ENCODE assay signal across 8 cellular contexts in genomic region chr15:59528965-59529402, GRCh38.
DNase-seq lines count a peak whose midpoint lies in the region; TF ChIP-seq lines count a peak whose summit lies in the region.

No MANE protein-coding gene starts in this region.

- H3K79me2 ChIP-seq in OCI-LY3 (ENCODE audit: low read length): no peaks in the 10 kb centered on the region

- H3K36me3 ChIP-seq in OCI-LY3 (replicated peaks; ENCODE audit: low read depth, low read length): no peaks in the 10 kb centered on the region

- DNase-seq in ELR (ENCODE audit: low read depth) (peak; percentile 92), epithelial cell of esophagus (ENCODE audit: low read depth) (peak; percentile 89), mucosa of gallbladder (ENCODE audit: low spot score) (peak; percentile 91), 8988T (no peak)
- peak; percentile 43 for DNase-seq in activated CD8-positive, alpha-beta memory T cell treated with anti-CD3 and anti-CD28 coated beads, Interleukin-2, amount 50 U/mL, for 24 hours (ENCODE audit: extremely low read depth)
- peak; percentile 82 for DNase-seq in stimulated activated CD8-positive, alpha-beta memory T cell treated with anti-CD3 and anti-CD28 coated beads, Interleukin-4, amount 100 ng/mL, for 48 hours

- H3K4me1 ChIP-seq in OCI-LY3 (ENCODE audit: low read length): peaks cover 50% of the 10 kb centered on the region

- H3K4me3 ChIP-seq in OCI-LY3 (ENCODE audit: low read length) (peak overlapping the region; percentile 32; the same call in 1 of the 2 replicates), epithelial cell of esophagus (ENCODE audit: low read length) (no peak overlapping the region)

- TF ChIP-seq EP300 in Ishikawa (IDR thresholded peaks at IDR 0.05; ENCODE audit: borderline replicate concordance): no peak

- no peak overlapping the region for H2AFZ ChIP-seq in OCI-LY3 (ENCODE audit: low read depth, low read length)

- no peak overlapping the region for H3K27ac ChIP-seq in OCI-LY3 (ENCODE audit: low read length)

- H3K27me3 ChIP-seq in OCI-LY3 (ENCODE audit: low read depth, low read length): no peaks in the 10 kb centered on the region

- peak overlapping the region; percentile 51 for H3K4me2 ChIP-seq in OCI-LY3 (ENCODE audit: low read length)

- TF ChIP-seq RAD21 in Ishikawa (IDR thresholded peaks at IDR 0.05; ENCODE audit: low read depth): peak; percentile 95

- H3K9ac ChIP-seq in OCI-LY3 (ENCODE audit: low read length): no peak overlapping the region

- no peaks in the 10 kb centered on the region for H3K9me3 ChIP-seq in OCI-LY3 (ENCODE audit: insufficient read depth, low read length)

- TF ChIP-seq CTCF in OCI-LY3 (IDR thresholded peaks at IDR 0.05; ENCODE audit: low read depth, low read length) (peak; percentile 85), epithelial cell of esophagus (IDR thresholded peaks at IDR 0.05; ENCODE audit: insufficient read depth, low read depth, low read length, missing control alignments) (peak; percentile 81)

- no peaks in the 10 kb centered on the region for H4K20me1 ChIP-seq in OCI-LY3 (ENCODE audit: insufficient read depth, low read length)

TF ChIP-seq in Ishikawa, 13 proteins besides CTCF, POLR2A, EP300 and RAD21:
- TF ChIP-seq TEAD4 (IDR thresholded peaks at IDR 0.05): peak; percentile 36; the same call in 1 of the 2 replicates
- TF ChIP-seq NFIC (IDR thresholded peaks at IDR 0.05): no peak
- TF ChIP-seq MAX (IDR thresholded peaks at IDR 0.05): peak; percentile 69
- peak; percentile 43 for TF ChIP-seq REST (IDR thresholded peaks at IDR 0.05; ENCODE audit: low read depth)
